8 cellular contexts compared by ENCODE assay signal in the genomic region with DNA sequence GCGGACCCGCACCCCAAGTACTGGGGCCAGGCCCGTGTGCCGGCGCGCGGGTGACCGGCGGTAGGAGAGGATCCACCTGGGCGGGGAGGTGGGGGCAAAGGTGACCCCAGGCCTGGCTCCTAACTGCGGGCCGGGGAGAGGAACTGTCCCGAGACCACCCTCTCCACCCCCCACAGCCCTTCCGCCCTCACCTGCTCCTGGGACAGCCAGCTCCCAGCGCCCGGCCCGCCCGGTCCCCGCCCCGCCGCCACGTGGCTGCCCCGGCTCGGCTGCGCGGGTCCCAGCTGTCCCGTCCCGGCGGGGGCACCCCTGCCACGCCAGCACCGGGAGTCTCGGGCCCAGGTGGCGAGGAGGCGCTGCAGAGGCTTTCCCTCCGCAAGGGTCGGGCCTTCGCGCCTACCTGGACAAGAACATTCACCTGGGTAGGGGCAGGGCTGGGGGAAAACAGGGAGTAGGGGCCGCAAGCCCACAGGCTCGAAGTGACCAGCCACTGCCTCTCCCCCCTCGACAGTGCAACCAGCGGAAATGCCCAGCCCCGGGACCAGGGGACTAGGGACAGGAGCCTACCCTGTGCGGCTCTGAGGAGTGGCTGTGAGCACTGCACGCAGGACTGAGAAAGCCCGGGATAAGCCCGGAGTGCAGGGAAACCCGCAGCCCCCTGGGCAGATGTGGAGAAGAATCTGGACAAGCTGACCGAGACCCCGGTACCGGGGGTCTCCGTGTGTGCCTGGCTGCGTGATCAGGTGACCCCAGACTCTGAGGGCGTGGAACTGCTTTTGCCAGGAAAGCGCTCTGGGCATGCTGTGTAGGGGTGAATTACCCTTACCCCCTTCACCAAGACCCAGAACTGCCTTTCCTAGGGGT. TPM values are rescaled to one million over a fixed set of nuclear protein-coding genes. Genes with fewer than 3 reads are reported as not detected.
DNase-seq lines count a peak whose midpoint lies in the region; ATAC-seq, FAIRE-seq and TF ChIP-seq lines count a peak whose summit lies in the region.

A gene with protein sequence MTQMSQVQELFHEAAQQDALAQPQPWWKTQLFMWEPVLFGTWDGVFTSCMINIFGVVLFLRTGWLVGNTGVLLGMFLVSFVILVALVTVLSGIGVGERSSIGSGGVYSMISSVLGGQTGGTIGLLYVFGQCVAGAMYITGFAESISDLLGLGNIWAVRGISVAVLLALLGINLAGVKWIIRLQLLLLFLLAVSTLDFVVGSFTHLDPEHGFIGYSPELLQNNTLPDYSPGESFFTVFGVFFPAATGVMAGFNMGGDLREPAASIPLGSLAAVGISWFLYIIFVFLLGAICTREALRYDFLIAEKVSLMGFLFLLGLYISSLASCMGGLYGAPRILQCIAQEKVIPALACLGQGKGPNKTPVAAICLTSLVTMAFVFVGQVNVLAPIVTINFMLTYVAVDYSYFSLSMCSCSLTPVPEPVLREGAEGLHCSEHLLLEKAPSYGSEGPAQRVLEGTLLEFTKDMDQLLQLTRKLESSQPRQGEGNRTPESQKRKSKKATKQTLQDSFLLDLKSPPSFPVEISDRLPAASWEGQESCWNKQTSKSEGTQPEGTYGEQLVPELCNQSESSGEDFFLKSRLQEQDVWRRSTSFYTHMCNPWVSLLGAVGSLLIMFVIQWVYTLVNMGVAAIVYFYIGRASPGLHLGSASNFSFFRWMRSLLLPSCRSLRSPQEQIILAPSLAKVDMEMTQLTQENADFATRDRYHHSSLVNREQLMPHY (minus strand): TSS at position 240 of the 864 bp plus-strand sequence. CDS start 1,399 bp downstream, outside the sequence.

- peak in 3 of 4 donors; percentile 45 to 60 (median 49) for ATAC-seq in heart left ventricle
- ATAC-seq in GM21515 (IDR thresholded peaks at IDR 0.05; ENCODE audit: unreplicated experiment), result no peak

- H3K9me3 Mint-ChIP-seq in activated T-helper 2 cell treated with anti-CD3 and anti-CD28 coated beads, Interferon-gamma antibody, Interleukin-2, Interleukin-4, amounts not matched to agents 10 μg/mL and 5 μg/mL and 100 μg/mL, durations not matched to agents 14 hours and 24 hours and 36 hours, result no peaks in the 10 kb centered on the region

- WGBS in heart left ventricle, 4 donors, result 8 to 26% (median 12%) methylated on average over 22 to 55 of the region's 55 CpGs

- no peaks in the 10 kb centered on the region for H3K36me3 ChIP-seq in heart left ventricle

- no peak for FAIRE-seq in RCC 7860 (lab: Jason Lieb, UNC)

- TF ChIP-seq POLR2A in heart left ventricle (IDR thresholded peaks at IDR 0.05), result no peak

- H3K4me3 Mint-ChIP-seq in activated T-helper 2 cell treated with anti-CD3 and anti-CD28 coated beads, Interferon-gamma antibody, Interleukin-2, Interleukin-4, amounts not matched to agents 10 μg/mL and 5 μg/mL and 100 μg/mL, durations not matched to agents 14 hours and 24 hours and 36 hours (ENCODE audit: low read depth), result no peak within 1 kb of the TSS

- TF ChIP-seq CTCF in GM12865 (IDR thresholded peaks at IDR 0.05; ENCODE audit: insufficient read depth, low read depth, low read length, missing control alignments) (no peak), heart left ventricle (IDR thresholded peaks at IDR 0.05) (no peak)

- no peaks in the 10 kb centered on the region for H3K9me3 ChIP-seq in heart left ventricle

- peaks cover 53% of the 10 kb centered on the region for H3K27me3 Mint-ChIP-seq in activated T-helper 2 cell treated with anti-CD3 and anti-CD28 coated beads, Interferon-gamma antibody, Interleukin-2, Interleukin-4, amounts not matched to agents 10 μg/mL and 5 μg/mL and 100 μg/mL, durations not matched to agents 14 hours and 24 hours and 36 hours (ENCODE audit: low read depth)

- peaks cover 4 to 16% (median 10%) of the 10 kb centered on the region in 12 donors for H3K4me1 ChIP-seq in heart left ventricle

- DNase-seq in GM12865 (ENCODE audit: low read depth) (no peak), RPMI8226 (peak; percentile 17), heart left ventricle (peak in 1 of 5 donors; percentile 33), renal cortical epithelial cell (ENCODE audit: low read depth) (no peak), RCC 7860 (ENCODE audit: low spot score) (no peak), MV-4-11 (lab: John Stamatoyannopoulos, UW) (no peak)
- DNase-seq in activated T-helper 2 cell treated with anti-CD3 and anti-CD28 coated beads, Interferon-gamma antibody, Interleukin-2, Interleukin-4, amounts not matched to agents 10 μg/mL and 5 μg/mL and 100 μg/mL, durations not matched to agents 14 hours and 24 hours and 36 hours (ENCODE audit: low spot score), result no peak

- H3K4me3 ChIP-seq in GM12865 (ENCODE audit: low read depth, low read length) (peak within 1 kb of the TSS; percentile 56), heart left ventricle (peak within 1 kb of the TSS; percentile 38 to 64 (median 54))

- intact Hi-C loops in heart left ventricle (cut with DNase I), result no loop called here
- intact Hi-C loops in activated T-helper 2 cell treated with anti-CD3 and anti-CD28 coated beads, Interferon-gamma antibody, Interleukin-2, Interleukin-4, amounts not matched to agents 10 μg/mL and 5 μg/mL and 100 μg/mL, durations not matched to agents 14 hours and 24 hours and 36 hours (cut with micrococcal nuclease), result no loop called here

- H3K27me3 ChIP-seq in heart left ventricle, result peaks cover 4 to 42% (median 17%) of the 10 kb centered on the region in 9 donors

- H3K36me3 Mint-ChIP-seq in activated T-helper 2 cell treated with anti-CD3 and anti-CD28 coated beads, Interferon-gamma antibody, Interleukin-2, Interleukin-4, amounts not matched to agents 10 μg/mL and 5 μg/mL and 100 μg/mL, durations not matched to agents 14 hours and 24 hours and 36 hours (ENCODE audit: low read depth), result no peaks in the 10 kb centered on the region

- peaks cover 11% of the 10 kb centered on the region for H3K4me1 Mint-ChIP-seq in activated T-helper 2 cell treated with anti-CD3 and anti-CD28 coated beads, Interferon-gamma antibody, Interleukin-2, Interleukin-4, amounts not matched to agents 10 μg/mL and 5 μg/mL and 100 μg/mL, durations not matched to agents 14 hours and 24 hours and 36 hours (ENCODE audit: low read depth)

- no peak within 1 kb of the TSS for H3K27ac Mint-ChIP-seq in activated T-helper 2 cell treated with anti-CD3 and anti-CD28 coated beads, Interferon-gamma antibody, Interleukin-2, Interleukin-4, amounts not matched to agents 10 μg/mL and 5 μg/mL and 100 μg/mL, durations not matched to agents 14 hours and 24 hours and 36 hours

- H3K27ac ChIP-seq in heart left ventricle, result no peak within 1 kb of the TSS

RNA-seq across cellular contexts. Expression of the gene that starts here (rescaled TPM):
- total RNA-seq in heart left ventricle (1 to 10 TPM in 2 of 9 donors, under 1 TPM in 4, not detected in 3; 0.09 to 1.9 (median 0.72) TPM), renal cortical epithelial cell (18.7 and 28.3 TPM in 2 replicates)
- under 1 TPM; 0.22 to 0.69 TPM for polyA plus RNA-seq in heart left ventricle
- total RNA-seq in activated T-helper 2 cell treated with anti-CD3 and anti-CD28 coated beads, Interferon-gamma antibody, Interleukin-2, Interleukin-4, amounts not matched to agents 10 μg/mL and 5 μg/mL and 100 μg/mL, durations not matched to agents 14 hours and 24 hours and 36 hours, result 1.3 and 1.4 TPM in 2 replicates
